Comparison of ENCODE assay signal across 1 cellular context in the genomic region with DNA sequence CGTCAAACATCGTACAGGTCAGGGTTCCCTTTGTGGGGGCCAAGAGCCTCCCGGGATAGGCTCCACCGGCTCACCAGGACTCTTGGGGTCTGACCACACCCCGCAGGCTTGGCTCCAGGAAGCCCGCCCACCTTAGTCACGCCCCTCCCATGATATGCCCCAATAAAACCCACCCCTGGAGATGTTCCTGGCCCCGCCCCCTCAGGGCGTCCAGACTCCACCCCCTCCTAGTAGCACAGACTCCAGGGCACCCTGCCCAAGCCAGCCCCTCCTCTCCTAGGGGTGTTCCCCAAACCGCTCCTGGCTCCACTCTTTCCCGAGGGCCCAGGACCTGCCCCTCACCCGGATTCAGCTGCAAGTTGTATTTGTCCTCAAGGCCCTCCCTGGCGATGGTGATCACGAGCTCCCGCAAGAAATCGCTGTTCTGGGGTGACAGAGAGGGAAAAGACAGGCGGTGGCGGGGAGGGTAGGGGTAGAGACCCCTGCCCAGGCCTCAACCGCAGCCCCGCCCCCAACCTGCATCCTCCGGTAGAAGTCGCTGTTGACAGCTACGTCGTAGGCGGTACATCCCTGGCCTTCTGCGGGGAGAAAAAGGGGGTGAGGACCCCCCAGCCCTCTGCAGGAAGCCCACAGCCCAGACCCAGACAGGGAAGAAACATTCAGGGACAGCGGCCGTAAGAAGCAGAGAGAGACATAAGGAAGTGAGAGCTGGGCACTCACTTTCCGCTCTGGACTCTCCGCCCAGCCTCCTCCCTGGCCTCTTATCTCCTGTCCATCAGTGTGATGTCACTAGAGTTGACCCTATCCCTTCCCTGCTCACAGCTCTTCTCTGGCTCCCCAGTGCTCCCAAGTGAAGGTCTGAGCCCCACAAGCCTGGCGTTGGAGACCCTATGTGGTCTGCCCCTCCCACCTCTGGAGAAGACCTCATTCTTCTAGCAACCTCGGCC.
TF ChIP-seq lines count a peak whose summit lies in the region.

No MANE protein-coding gene starts in this region.

TF ChIP-seq in GM23338, 12 proteins besides CTCF, POLR2A, EP300 and RAD21 (continued from another document):
- TF ChIP-seq, protein P1, sequence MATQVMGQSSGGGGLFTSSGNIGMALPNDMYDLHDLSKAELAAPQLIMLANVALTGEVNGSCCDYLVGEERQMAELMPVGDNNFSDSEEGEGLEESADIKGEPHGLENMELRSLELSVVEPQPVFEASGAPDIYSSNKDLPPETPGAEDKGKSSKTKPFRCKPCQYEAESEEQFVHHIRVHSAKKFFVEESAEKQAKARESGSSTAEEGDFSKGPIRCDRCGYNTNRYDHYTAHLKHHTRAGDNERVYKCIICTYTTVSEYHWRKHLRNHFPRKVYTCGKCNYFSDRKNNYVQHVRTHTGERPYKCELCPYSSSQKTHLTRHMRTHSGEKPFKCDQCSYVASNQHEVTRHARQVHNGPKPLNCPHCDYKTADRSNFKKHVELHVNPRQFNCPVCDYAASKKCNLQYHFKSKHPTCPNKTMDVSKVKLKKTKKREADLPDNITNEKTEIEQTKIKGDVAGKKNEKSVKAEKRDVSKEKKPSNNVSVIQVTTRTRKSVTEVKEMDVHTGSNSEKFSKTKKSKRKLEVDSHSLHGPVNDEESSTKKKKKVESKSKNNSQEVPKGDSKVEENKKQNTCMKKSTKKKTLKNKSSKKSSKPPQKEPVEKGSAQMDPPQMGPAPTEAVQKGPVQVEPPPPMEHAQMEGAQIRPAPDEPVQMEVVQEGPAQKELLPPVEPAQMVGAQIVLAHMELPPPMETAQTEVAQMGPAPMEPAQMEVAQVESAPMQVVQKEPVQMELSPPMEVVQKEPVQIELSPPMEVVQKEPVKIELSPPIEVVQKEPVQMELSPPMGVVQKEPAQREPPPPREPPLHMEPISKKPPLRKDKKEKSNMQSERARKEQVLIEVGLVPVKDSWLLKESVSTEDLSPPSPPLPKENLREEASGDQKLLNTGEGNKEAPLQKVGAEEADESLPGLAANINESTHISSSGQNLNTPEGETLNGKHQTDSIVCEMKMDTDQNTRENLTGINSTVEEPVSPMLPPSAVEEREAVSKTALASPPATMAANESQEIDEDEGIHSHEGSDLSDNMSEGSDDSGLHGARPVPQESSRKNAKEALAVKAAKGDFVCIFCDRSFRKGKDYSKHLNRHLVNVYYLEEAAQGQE (IDR thresholded peaks at IDR 0.05; ENCODE audit: unreplicated experiment), result no peak
TF ChIP-seq in GM23338: peak in this region for 0.
